In genomic region chr1:232902766-232903357, GRCh38 we compare ENCODE assay signal across 21 cellular contexts.
"Had no signal": no experiment of that assay in that cellular context is flagged by ENCODE, and none has a peak within 500 bp of the region (broad histone marks: within the 10 kb centered on the region; RNA-seq: fewer than 3 reads in every experiment).

No MANE protein-coding gene starts in this region.

- H3K27me3 ChIP-seq: neutrophil, right lobe of liver, stomach, thyroid gland had no signal

- H3K4me1 ChIP-seq: pancreas, right lobe of liver had no signal

- H3K27ac ChIP-seq: neutrophil, pancreas, right lobe of liver, stomach, thyroid gland had no signal

- H3K36me3 Mint-ChIP-seq: memory B cell, mesothelial cell of epicardium, natural killer cell, type B pancreatic cell had no signal

- ATAC-seq: effector memory CD8-positive, alpha-beta T cell; left lobe of liver; natural killer cell; pancreas; right lobe of liver had no signal

- H3K9me3 Mint-ChIP-seq: effector memory CD8-positive, alpha-beta T cell; memory B cell; natural killer cell; neural crest cell; type B pancreatic cell had no signal

- H3K36me3 ChIP-seq: neutrophil, pancreas, right lobe of liver, stomach, thyroid gland had no signal

- H3K27ac Mint-ChIP-seq: memory B cell, mesothelial cell of epicardium, natural killer cell had no signal

- H3K9me3 ChIP-seq: neutrophil, pancreas, right lobe of liver, stomach, thyroid gland had no signal

- H3K4me3 Mint-ChIP-seq: effector memory CD8-positive, alpha-beta T cell; memory B cell; mesothelial cell of epicardium; natural killer cell; neural crest cell; type B pancreatic cell had no signal

- H3K4me3 ChIP-seq: lung, pancreas, right lobe of liver, smooth muscle cell, stomach, thyroid gland had no signal

- H3K4me1 Mint-ChIP-seq: memory B cell, natural killer cell, neural crest cell had no signal

- DNase-seq: cortex of kidney; effector memory CD8-positive, alpha-beta T cell; erythroblast; natural killer cell; pancreas; right lobe of liver; stimulated activated CD4-positive, alpha-beta T cell treated with anti-CD3 and anti-CD28 coated beads, Interleukin-12 subunit alpha, Interleukin-12 subunit beta, amount 100 ng/mL, for 4 hours; stimulated activated CD4-positive, alpha-beta T cell treated with anti-CD3 and anti-CD28 coated beads, Interleukin-1b, Interleukin-23, amount 100 ng/mL, for 48 hours; stimulated activated CD4-positive, alpha-beta T cell treated with anti-CD3 and anti-CD28 coated beads, Interleukin-4, amount 100 ng/mL, for 1 hour; stimulated activated CD8-positive, alpha-beta memory T cell treated with anti-CD3 and anti-CD28 coated beads, Interleukin-4, amount 100 ng/mL, for 48 hours; stimulated activated naive CD4-positive, alpha-beta T cell treated with Interleukin-2 at 50 U/mL for 16 hours; stomach; thyroid gland had no signal
